1 cellular context compared by ENCODE assay signal in the genomic region with DNA sequence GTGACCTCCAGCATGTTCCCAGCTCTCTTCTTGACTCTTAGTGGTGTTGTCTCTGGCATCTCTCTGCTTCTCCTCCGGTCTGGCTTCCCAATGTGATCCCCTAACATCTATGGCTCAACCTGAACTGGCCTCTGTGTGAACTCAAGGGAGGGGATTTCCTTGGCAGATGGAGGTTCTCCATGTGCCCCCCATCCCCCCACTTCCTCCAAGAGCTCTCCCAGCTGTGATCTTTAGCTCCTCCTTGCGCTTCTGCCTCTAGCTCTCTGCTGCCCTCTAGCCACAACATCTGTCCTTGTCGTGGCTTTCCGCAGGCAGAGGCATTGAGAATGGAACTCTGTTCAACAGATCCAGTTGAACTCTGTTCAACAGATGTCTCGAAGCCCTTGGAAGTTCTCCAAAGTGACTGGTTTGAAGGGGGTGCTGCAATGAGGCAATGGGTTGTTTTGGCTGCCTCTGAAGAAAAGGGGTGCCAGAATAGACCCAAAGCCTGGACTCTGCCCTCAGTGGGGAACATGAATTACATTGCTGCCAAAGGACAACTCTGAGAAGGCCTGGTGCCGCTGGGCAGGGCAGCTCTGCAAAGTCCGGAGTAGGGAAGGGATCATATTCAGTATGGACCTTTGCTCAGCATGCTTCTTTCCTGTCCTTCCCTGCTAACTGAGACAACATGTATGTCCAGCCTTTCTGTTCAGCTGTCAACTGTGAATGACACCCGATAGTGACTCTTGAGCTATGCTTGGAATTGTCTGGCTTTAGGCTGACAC.
A peak's percentile ranks its signal among the peaks of the same experiment; 100 is the strongest.
TF ChIP-seq lines count a peak whose summit lies in the region.

No MANE protein-coding gene starts in this region.

TF ChIP-seq in HCT116, 20 proteins besides CTCF, POLR2A, EP300 and RAD21 (continued from another document):
- TF ChIP-seq, protein P1, sequence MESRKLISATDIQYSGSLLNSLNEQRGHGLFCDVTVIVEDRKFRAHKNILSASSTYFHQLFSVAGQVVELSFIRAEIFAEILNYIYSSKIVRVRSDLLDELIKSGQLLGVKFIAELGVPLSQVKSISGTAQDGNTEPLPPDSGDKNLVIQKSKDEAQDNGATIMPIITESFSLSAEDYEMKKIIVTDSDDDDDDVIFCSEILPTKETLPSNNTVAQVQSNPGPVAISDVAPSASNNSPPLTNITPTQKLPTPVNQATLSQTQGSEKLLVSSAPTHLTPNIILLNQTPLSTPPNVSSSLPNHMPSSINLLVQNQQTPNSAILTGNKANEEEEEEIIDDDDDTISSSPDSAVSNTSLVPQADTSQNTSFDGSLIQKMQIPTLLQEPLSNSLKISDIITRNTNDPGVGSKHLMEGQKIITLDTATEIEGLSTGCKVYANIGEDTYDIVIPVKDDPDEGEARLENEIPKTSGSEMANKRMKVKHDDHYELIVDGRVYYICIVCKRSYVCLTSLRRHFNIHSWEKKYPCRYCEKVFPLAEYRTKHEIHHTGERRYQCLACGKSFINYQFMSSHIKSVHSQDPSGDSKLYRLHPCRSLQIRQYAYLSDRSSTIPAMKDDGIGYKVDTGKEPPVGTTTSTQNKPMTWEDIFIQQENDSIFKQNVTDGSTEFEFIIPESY (IDR thresholded peaks at IDR 0.05; ENCODE audit: extremely low read depth, insufficient replicate concordance, low read length): no peak
- TF ChIP-seq EZH2phosphoT487 (IDR thresholded peaks at IDR 0.05; ENCODE audit: borderline replicate concordance): no peak
- peak; percentile 94 for TF ChIP-seq CBX3 (IDR thresholded peaks at IDR 0.05; ENCODE audit: low read depth)
- peak; percentile 31; the same call in 1 of the 2 replicates for TF ChIP-seq POLR2AphosphoS5 (IDR thresholded peaks at IDR 0.05; ENCODE audit: low read depth, low read length)
- no peak for TF ChIP-seq ZFX (IDR thresholded peaks at IDR 0.05)
- peak; percentile 80 for TF ChIP-seq YY1 (IDR thresholded peaks at IDR 0.05; ENCODE audit: extremely low read depth, insufficient replicate concordance, low read depth, low read length)
- peak; percentile 51 for TF ChIP-seq SP1 (IDR thresholded peaks at IDR 0.05; ENCODE audit: low read depth)
